In the genomic region with DNA sequence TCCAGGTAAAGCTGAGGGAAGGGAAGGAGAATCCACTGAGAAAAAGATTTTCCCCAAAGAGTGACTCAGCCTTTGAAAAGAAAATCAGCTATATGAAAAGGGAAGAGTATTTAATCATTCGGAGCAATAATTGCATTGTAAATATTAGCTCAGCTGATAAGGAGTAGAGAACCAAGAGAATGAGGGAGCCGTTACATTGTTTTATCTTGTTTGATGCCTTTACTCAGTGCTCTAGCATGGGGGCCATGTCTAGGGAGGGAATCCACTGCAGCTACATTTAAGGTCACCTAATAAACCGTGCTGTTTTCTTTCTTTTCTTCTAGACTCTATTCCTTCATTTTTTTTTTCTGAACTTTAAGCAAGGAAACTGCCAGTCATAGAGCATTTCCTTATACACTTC, we compare ENCODE assay signal across 15 cellular contexts.
DNase-seq lines count a peak whose midpoint lies in the region; TF ChIP-seq lines count a peak whose summit lies in the region.
"Had no signal": no experiment of that assay in that cellular context is flagged by ENCODE, and none has a peak within 500 bp of the region (broad histone marks: within the 10 kb centered on the region; RNA-seq: fewer than 3 reads in every experiment).

No MANE protein-coding gene starts in this region.

- H3K4me1 Mint-ChIP-seq in Caco-2 (ENCODE audit: low read depth, unreplicated experiment) (peaks cover 18% of the 10 kb centered on the region), endodermal cell (peaks cover 11% of the 10 kb centered on the region)
- H3K4me1 Mint-ChIP-seq: B cell; CD4-positive, alpha-beta memory T cell had no signal

- H3K27me3 ChIP-seq in Caco-2 (replicated peaks; ENCODE audit: control insufficient read depth, insufficient read depth, low read length) (no peaks in the 10 kb centered on the region), endodermal cell (ENCODE audit: control insufficient read depth, insufficient read depth, low read length, poor library complexity, severe bottlenecking) (no peaks in the 10 kb centered on the region)

- no peak for TF ChIP-seq CTCF in Caco-2 (IDR thresholded peaks at IDR 0.05; ENCODE audit: insufficient read depth in 1 of 2, low read depth in 1 of 2, low read length in 1 of 2, severe bottlenecking in 1 of 2, unreplicated experiment in 1 of 2)
- no peak for TF ChIP-seq CTCF in endodermal cell (conservative IDR thresholded peaks at IDR 0.05)

- POLR2A ChIA-PET in Caco-2 (lab: Charles Lee): interaction anchor here (0.5 kb wide), 1 partner anchor 38 kb away, joined by 3 read pairs; no protein-coding TSS in a partner anchor

- H3K36me3 Mint-ChIP-seq in Caco-2 (ENCODE audit: insufficient read depth, unreplicated experiment) (peaks cover 11% of the 10 kb centered on the region), endodermal cell (ENCODE audit: low read depth) (peaks cover 42% of the 10 kb centered on the region)
- H3K36me3 Mint-ChIP-seq: CD4-positive, alpha-beta memory T cell had no signal

- H3K4me1 ChIP-seq in Caco-2: peaks cover 22% of the 10 kb centered on the region
- peaks cover 8% of the 10 kb centered on the region for H3K4me1 ChIP-seq in endodermal cell (ENCODE audit: control insufficient read depth, insufficient read depth, low read length)

- in situ Hi-C loops in KBM-7 (cut with MboI; ENCODE audit: low pct_unique_long_range_greater_than_20kb, low sequenced_read_pairs): no loop called here

- peak overlapping the region; percentile 83 for H3K27ac Mint-ChIP-seq in Caco-2 (ENCODE audit: unreplicated experiment)
- no peak overlapping the region for H3K27ac Mint-ChIP-seq in endodermal cell
- H3K27ac Mint-ChIP-seq: B cell; CD4-positive, alpha-beta memory T cell; T-helper 1 cell treated with Interleukin-12 subunit alpha and Interleukin-12 subunit beta and Interleukin-4 antibody, amounts not matched to agents 30 μg/mL and 1 μg/mL, for 36 hours had no signal

- H3K9me3 Mint-ChIP-seq in Caco-2 (ENCODE audit: unreplicated experiment) (peaks cover 19% of the 10 kb centered on the region), endodermal cell (peaks cover 34% of the 10 kb centered on the region)

- BruUV-seq in Caco-2 (replicated peaks; lab: Mats Ljungman, UMichigan): no TSS peak

- WGBS in endodermal cell (ENCODE audit: insufficient coverage in 1 of 2, insufficient read length in 1 of 2), 2 experiments: 51 to 69% methylated on average over 3 of the region's 3 CpGs

- intact Hi-C loops in Caco-2 (cut with micrococcal nuclease; ENCODE audit: unreplicated experiment): loop anchor here (1.0 kb wide), 1 partner anchor 55 kb away; no protein-coding TSS in a partner anchor

- no peak overlapping the region for H3K27ac ChIP-seq in endodermal cell (ENCODE audit: low read depth, low read length)

- DNase-seq in Caco-2: peak; percentile 54 to 61
- peak; percentile 77 for DNase-seq in DMS53 (lab: John Stamatoyannopoulos, UW)
- DNase-seq in NCI-H146 treated with DMSO at 0.1 percent for 48 hours (lab: John Stamatoyannopoulos, UW; ENCODE audit: unreplicated experiment): peak; percentile 61
- DNase-seq in endodermal cell: no peak
- no peak for DNase-seq in NCI-H2196 (lab: John Stamatoyannopoulos, UW; ENCODE audit: unreplicated experiment)
- DNase-seq in HCEC 1CT: no peak
- DNase-seq in KBM-7: no peak
- DNase-seq: CD4-positive, alpha-beta memory T cell; Kasumi-1; NCI-H187; NCI-H2171 treated with DMSO at 0.1 percent for 48 hours; NCI-H82; SHP77 had no signal

- CTCF ChIA-PET in Caco-2 (lab: Charles Lee): interaction anchor here (0.7 to 1.3 kb wide), 2 partner anchors 17 to 25 kb away, joined by 4 to 9 read pairs; no protein-coding TSS in a partner anchor

- no peak overlapping the region for H3K9ac ChIP-seq in endodermal cell (ENCODE audit: extremely low read depth, low read length, poor library complexity, severe bottlenecking)

- H3K9me3 ChIP-seq in Caco-2 (0 out of 2 replicates have a peak, but pooled peaks cover 5% of the 10 kb centered on the region), endodermal cell (ENCODE audit: control insufficient read depth, low read length) (peaks cover 23% of the 10 kb centered on the region)

- H3K4me3 ChIP-seq in Caco-2 (ENCODE audit: low read depth, low read length): no peak overlapping the region
- H3K4me3 ChIP-seq in endodermal cell (ENCODE audit: low read length): peak overlapping the region; percentile 37

- H3K4me3 Mint-ChIP-seq in Caco-2 (ENCODE audit: unreplicated experiment): peak overlapping the region; percentile 38
- H3K4me3 Mint-ChIP-seq in endodermal cell: no peak overlapping the region
- H3K4me3 Mint-ChIP-seq: B cell; CD4-positive, alpha-beta memory T cell; T-helper 1 cell treated with Interleukin-12 subunit alpha and Interleukin-12 subunit beta and Interleukin-4 antibody, amounts not matched to agents 30 μg/mL and 1 μg/mL, for 36 hours had no signal

- H3K36me3 ChIP-seq in Caco-2 (ENCODE audit: control insufficient read depth, insufficient read depth, low read length) (no peaks in the 10 kb centered on the region), endodermal cell (ENCODE audit: control insufficient read depth, insufficient read depth, low read length) (no peaks in the 10 kb centered on the region)

- H3K27me3 Mint-ChIP-seq in Caco-2 (ENCODE audit: insufficient read depth, unreplicated experiment) (no peaks in the 10 kb centered on the region), endodermal cell (ENCODE audit: insufficient read depth) (no peaks in the 10 kb centered on the region)
- H3K27me3 Mint-ChIP-seq: B cell; CD4-positive, alpha-beta memory T cell had no signal

Comparison
In these comparisons a context has a peak if more than half of its experiments do, and no peak if none do; other contexts are left out.
1. DNase-seq: peak in Caco-2 (2 of 2), DMS53 (single experiment) and NCI-H146 treated with DMSO at 0.1 percent for 48 hours (single experiment); none in endodermal cell (single experiment), NCI-H2196 (single experiment), HCEC 1CT (single experiment) and KBM-7 (single experiment).